In the genomic region with DNA sequence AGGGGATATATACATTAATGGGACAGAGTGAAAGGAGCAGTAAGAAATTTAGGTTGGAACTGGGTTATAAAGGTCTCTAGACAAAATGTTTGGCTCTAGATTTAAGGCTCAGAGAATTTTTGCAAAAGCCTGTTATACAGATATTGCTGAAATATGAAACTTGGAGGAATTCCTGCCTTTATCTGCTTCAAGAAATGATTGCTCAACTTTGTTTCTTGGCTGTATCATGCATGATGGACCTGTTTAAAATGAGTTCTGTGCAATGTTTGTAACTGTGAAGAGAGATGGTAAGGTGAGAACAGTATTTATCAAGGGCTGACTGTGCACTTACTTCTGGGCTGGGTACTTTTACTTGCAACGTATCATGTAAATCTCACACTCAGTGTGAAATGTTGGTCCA, we compare ENCODE assay signal across 22 cellular contexts.
"Had no signal": no experiment of that assay in that cellular context is flagged by ENCODE, and none has a peak within 500 bp of the region (broad histone marks: within the 10 kb centered on the region; RNA-seq: fewer than 3 reads in every experiment).

No MANE protein-coding gene starts in this region.

- ATAC-seq: activated CD8-positive, alpha-beta memory T cell treated with anti-CD3 and anti-CD28 coated beads, Interleukin-2, amount 10 ng/mL, durations not matched to agents 7 days and 5 days; activated T-helper 17 cell treated with anti-CD3 and anti-CD28 coated beads, Interleukin-2, amount 50 U/mL, for 72 hours; left lobe of liver; right lobe of liver; stimulated activated naive B cell treated with anti-CD40 and anti-IgM and Interleukin-4, amounts not matched to agents 10 μg/mL and 1 μg/mL and 100 μg/mL, for 72 hours had no signal

- H3K9ac ChIP-seq: neural progenitor cell had no signal

- H3K27ac ChIP-seq: brain microvascular endothelial cell, coronary artery, neural progenitor cell, right lobe of liver, SK-N-MC had no signal

- H3K4me3 ChIP-seq: coronary artery, neural progenitor cell, right lobe of liver, SK-N-MC had no signal

- H3K9me3 ChIP-seq: right lobe of liver, tibial nerve had no signal

- H3K27ac Mint-ChIP-seq: activated CD4-positive, alpha-beta memory T cell treated with anti-CD3 and anti-CD28 coated beads for 36 hours; activated CD8-positive, alpha-beta memory T cell treated with anti-CD3 and anti-CD28 coated beads, Interleukin-2, amount 10 ng/mL, durations not matched to agents 7 days and 5 days; activated naive CD8-positive, alpha-beta T cell treated with anti-CD3 and anti-CD28 coated beads for 36 hours; activated T-helper 17 cell treated with anti-CD3 and anti-CD28 coated beads, Interleukin-2, amount 50 U/mL, for 72 hours; neural progenitor cell; T-helper 2 cell treated with Interferon-gamma antibody and Interleukin-4, amounts not matched to agents 5 μg/mL and 100 μg/mL, for 36 hours had no signal

- H3K4me1 ChIP-seq: right lobe of liver had no signal

- H3K36me3 Mint-ChIP-seq: activated CD4-positive, alpha-beta memory T cell treated with anti-CD3 and anti-CD28 coated beads for 36 hours; activated naive CD8-positive, alpha-beta T cell treated with anti-CD3 and anti-CD28 coated beads for 36 hours; neural progenitor cell; stimulated activated naive B cell treated with anti-CD40 and anti-IgM and Interleukin-4, amounts not matched to agents 10 μg/mL and 1 μg/mL and 100 μg/mL, for 72 hours had no signal

- DNase-seq: activated CD4-positive, alpha-beta memory T cell treated with anti-CD3 and anti-CD28 coated beads for 36 hours; activated CD4-positive, alpha-beta T cell treated with anti-CD3 and anti-CD28 coated beads for 4 hours; activated CD8-positive, alpha-beta memory T cell treated with anti-CD3 and anti-CD28 coated beads, Interleukin-2, amount 10 ng/mL, durations not matched to agents 7 days and 5 days; activated naive CD4-positive, alpha-beta T cell; activated naive CD8-positive, alpha-beta T cell treated with anti-CD3 and anti-CD28 coated beads for 36 hours; activated T-cell treated with anti-CD3 and anti-CD28 coated beads, Interleukin-2, amount 50 U/mL, for 1 hour; brain microvascular endothelial cell; mammary epithelial cell; right lobe of liver; small intestine; stimulated activated CD4-positive, alpha-beta T cell treated with anti-CD3 and anti-CD28 coated beads, Interleukin-4, amount 100 ng/mL, for 4 hours; stimulated activated naive B cell treated with anti-CD40 and anti-IgM and Interleukin-4, amounts not matched to agents 10 μg/mL and 1 μg/mL and 100 μg/mL, for 72 hours had no signal

- H3K27me3 ChIP-seq: brain microvascular endothelial cell, right lobe of liver, tibial nerve had no signal

- H3K4me3 Mint-ChIP-seq: activated CD4-positive, alpha-beta memory T cell treated with anti-CD3 and anti-CD28 coated beads for 36 hours; activated CD8-positive, alpha-beta memory T cell treated with anti-CD3 and anti-CD28 coated beads, Interleukin-2, amount 10 ng/mL, durations not matched to agents 7 days and 5 days; activated naive CD8-positive, alpha-beta T cell treated with anti-CD3 and anti-CD28 coated beads for 36 hours; activated T-helper 17 cell treated with anti-CD3 and anti-CD28 coated beads, Interleukin-2, amount 50 U/mL, for 72 hours; central memory CD8-positive, alpha-beta T cell; neural progenitor cell; stimulated activated naive B cell treated with anti-CD40 and anti-IgM and Interleukin-4, amounts not matched to agents 10 μg/mL and 1 μg/mL and 100 μg/mL, for 72 hours; T-helper 2 cell treated with Interferon-gamma antibody and Interleukin-4, amounts not matched to agents 5 μg/mL and 100 μg/mL, for 36 hours had no signal

- FAIRE-seq: keratinocyte, small intestine, TTC549 had no signal

- H3K36me3 ChIP-seq: brain microvascular endothelial cell, neural progenitor cell, right lobe of liver, tibial nerve had no signal
